Comparison of ENCODE assay signal across 15 cellular contexts in the genomic region with DNA sequence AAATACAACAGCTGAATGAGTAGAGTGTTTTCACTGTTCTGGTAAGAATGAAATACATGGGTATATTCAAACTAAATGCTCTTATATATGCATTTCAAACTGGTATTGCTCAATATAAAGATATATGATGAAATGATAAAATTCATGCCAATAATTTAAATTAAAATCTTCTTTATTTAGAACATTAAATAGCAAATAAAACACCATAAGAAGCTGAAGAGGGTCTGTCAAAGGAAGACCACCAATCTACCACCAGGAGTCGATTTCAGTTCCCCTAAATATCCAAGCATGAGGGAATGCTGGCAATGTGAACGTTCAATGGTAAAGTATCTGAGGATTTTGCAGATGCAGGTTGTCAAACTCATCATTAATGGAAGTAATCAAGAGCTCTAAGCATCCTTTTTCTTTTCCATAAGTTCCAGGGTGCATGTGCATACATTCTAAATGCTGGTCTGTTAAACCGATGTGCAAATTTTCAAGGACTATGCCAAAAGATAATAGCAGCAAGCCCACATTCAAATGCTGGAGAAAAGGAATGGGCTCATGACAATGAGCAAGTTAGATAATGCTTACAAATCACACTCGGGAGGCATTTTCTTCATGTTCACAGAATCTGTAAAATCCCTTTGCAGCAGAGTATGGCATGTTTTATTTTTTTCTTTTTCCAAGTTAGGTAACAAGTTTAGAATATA.
DNase-seq lines count a peak whose midpoint lies in the region; ATAC-seq and TF ChIP-seq lines count a peak whose summit lies in the region.
"Had no signal": no experiment of that assay in that cellular context is flagged by ENCODE, and none has a peak within 500 bp of the region (broad histone marks: within the 10 kb centered on the region; RNA-seq: fewer than 3 reads in every experiment).

No MANE protein-coding gene starts in this region.

- H3K36me3 Mint-ChIP-seq in Calu3 (ENCODE audit: insufficient read depth, unreplicated experiment), result peaks cover 25% of the 10 kb centered on the region
- H3K36me3 Mint-ChIP-seq: IgD-negative memory B cell had no signal

- no peaks in the 10 kb centered on the region for H3K27me3 Mint-ChIP-seq in Calu3 (ENCODE audit: unreplicated experiment)

- no peak for TF ChIP-seq CTCF in Calu3 (IDR thresholded peaks at IDR 0.05; ENCODE audit: unreplicated experiment)
- no peak for TF ChIP-seq CTCF in astrocyte of the spinal cord (IDR thresholded peaks at IDR 0.05; ENCODE audit: low read depth, low read length)
- TF ChIP-seq CTCF in fibroblast of pulmonary artery (IDR thresholded peaks at IDR 0.05; ENCODE audit: low read length, missing control alignments), result no peak
- TF ChIP-seq CTCF in left ventricle myocardium inferior (IDR thresholded peaks at IDR 0.05; ENCODE audit: borderline replicate concordance), result no peak

- no peak for DNase-seq in Calu3
- peak; percentile 60 for DNase-seq in HT-29 (ENCODE audit: low spot score)
- peak; percentile 5 for DNase-seq in astrocyte of the spinal cord (ENCODE audit: low read depth, low spot score)
- DNase-seq in fibroblast of pulmonary artery (ENCODE audit: low read depth), result peak; percentile 35
- no peak for DNase-seq in HuH-7.5 (ENCODE audit: low spot score)
- no peak for DNase-seq in left ventricle myocardium inferior
- DNase-seq: NCI-H1417 treated with DMSO at 0.1 percent for 48 hours, NCI-H2029 treated with DMSO at 0.1 percent for 48 hours, NCI-H510A, RPMI8226, SJCRH30 had no signal

- ATAC-seq in GM21423 (IDR thresholded peaks at IDR 0.05; ENCODE audit: unreplicated experiment) (no peak), GM19452 (IDR thresholded peaks at IDR 0.05; ENCODE audit: unreplicated experiment) (no peak)

- BruUV-seq in Calu3 (replicated peaks; lab: Mats Ljungman, UMichigan), result TSS peak; percentile 70

- H3K36me3 ChIP-seq in left ventricle myocardium inferior, result no peaks in the 10 kb centered on the region
- H3K36me3 ChIP-seq: BLaER1, SJCRH30 had no signal

- H3K4me3 ChIP-seq in astrocyte of the spinal cord (ENCODE audit: low read depth, low read length), result no peak overlapping the region
- no peak overlapping the region for H3K4me3 ChIP-seq in fibroblast of pulmonary artery (replicated peaks; ENCODE audit: low read depth, low read length)
- H3K4me3 ChIP-seq in left ventricle myocardium inferior, result no peak overlapping the region
- H3K4me3 ChIP-seq: BLaER1, SJCRH30 had no signal

- H3K4me1 ChIP-seq in left ventricle myocardium inferior, result no peaks in the 10 kb centered on the region
- H3K4me1 ChIP-seq: BLaER1, SJCRH30 had no signal

- H3K27ac Mint-ChIP-seq in Calu3 (ENCODE audit: unreplicated experiment), result peak overlapping the region; percentile 96
- H3K27ac Mint-ChIP-seq: IgD-negative memory B cell had no signal

- peak overlapping the region; percentile 62 for H3K4me3 Mint-ChIP-seq in Calu3 (ENCODE audit: low read depth, unreplicated experiment)
- H3K4me3 Mint-ChIP-seq: IgD-negative memory B cell had no signal

- CTCF ChIA-PET in Calu3 (lab: Charles Lee), result interaction anchor here (0.6 to 1.4 kb wide), 7 partner anchors 10 to 141 kb away, joined by 3 to 9 read pairs (median 3); no protein-coding TSS in a partner anchor

- H3K9me3 Mint-ChIP-seq in Calu3 (ENCODE audit: low read depth, unreplicated experiment), result no peaks in the 10 kb centered on the region
- H3K9me3 Mint-ChIP-seq: IgD-negative memory B cell had no signal

- H3K27me3 ChIP-seq in left ventricle myocardium inferior (ENCODE audit: low read depth), result no peaks in the 10 kb centered on the region
- H3K27me3 ChIP-seq: BLaER1 had no signal

- H3K9me3 ChIP-seq in left ventricle myocardium inferior (replicated peaks), result no peaks in the 10 kb centered on the region
- H3K9me3 ChIP-seq: BLaER1, SJCRH30 had no signal

- peaks cover 40% of the 10 kb centered on the region for H3K4me1 Mint-ChIP-seq in Calu3 (ENCODE audit: low read depth, unreplicated experiment)

- in situ Hi-C loops in astrocyte of the spinal cord (cut with HindIII; ENCODE audit: low sequenced_read_pairs), result no loop called here

- H3K27ac ChIP-seq in left ventricle myocardium inferior (replicated peaks), result no peak overlapping the region
- H3K27ac ChIP-seq: BLaER1, SJCRH30 had no signal

- intact Hi-C loops in Calu3 (cut with micrococcal nuclease; ENCODE audit: unreplicated experiment), result loop anchor here (2.0 to 10.0 kb wide), 2 partner anchors 105 to 219 kb away; no protein-coding TSS in a partner anchor
- intact Hi-C loops in left ventricle myocardium inferior (cut with micrococcal nuclease), result no loop called here

Comparison
In these comparisons a context has a peak if more than half of its experiments do, and no peak if none do; other contexts are left out.
1. DNase-seq: peak in HT-29 (single experiment), astrocyte of the spinal cord (single experiment) and fibroblast of pulmonary artery (single experiment); none in Calu3 (single experiment), HuH-7.5 (single experiment) and left ventricle myocardium inferior (single experiment).